ENCODE assay signal across 33 cellular contexts in genomic region chr2:103594823-103595222, GRCh38.
"Had no signal": no experiment of that assay in that cellular context is flagged by ENCODE, and none has a peak within 500 bp of the region (broad histone marks: within the 10 kb centered on the region; RNA-seq: fewer than 3 reads in every experiment).

No MANE protein-coding gene starts in this region.

- H3K27me3 ChIP-seq: ascending aorta, breast epithelium, cardiac muscle cell, colonic mucosa, heart left ventricle had no signal

- DNase-seq: activated B cell treated with CpG ODN at 0.5 μM for 24 hours; activated CD4-positive, alpha-beta memory T cell treated with anti-CD3 and anti-CD28 coated beads for 36 hours; activated CD4-positive, alpha-beta T cell treated with anti-CD3 and anti-CD28 coated beads, Interleukin-2, amount 10 ng/mL, durations not matched to agents 24 days and 14 days; activated CD8-positive, alpha-beta memory T cell treated with anti-CD3 and anti-CD28 coated beads, Interleukin-2, amount 10 ng/mL, durations not matched to agents 7 days and 5 days; activated CD8-positive, alpha-beta memory T cell treated with anti-CD3 and anti-CD28 coated beads, Interleukin-2, amount 50 U/mL, for 4 hours; activated CD8-positive, alpha-beta T cell treated with anti-CD3 and anti-CD28 coated beads, Interleukin-2, amount 10 ng/mL, durations not matched to agents 7 days and 5 days; activated effector memory CD4-positive, alpha-beta T cell treated with anti-CD3 and anti-CD28 coated beads, Interleukin-2, amount 50 U/mL, for 16 hours; activated naive CD4-positive, alpha-beta T cell; activated naive CD4-positive, alpha-beta T cell treated with anti-CD3 and anti-CD28 coated beads, Interleukin-2, amount 10 ng/mL, durations not matched to agents 7 days and 5 days; activated naive CD8-positive, alpha-beta T cell treated with anti-CD3 and anti-CD28 coated beads, Interleukin-2, amount 10 ng/mL, durations not matched to agents 7 days and 5 days; activated T-cell treated with anti-CD3 and anti-CD28 coated beads, Interleukin-2, amount 50 U/mL, for 1 hour; activated T-cell treated with anti-CD3 and anti-CD28 coated beads, Interleukin-2, amount 50 U/mL, for 48 hours; central memory CD4-positive, alpha-beta T cell; cerebellar nuclear complex; colonic mucosa; effector CD8-positive, alpha-beta T cell; foreskin fibroblast; glutamatergic neuron; heart left ventricle; T-helper 2 cell had no signal

- H3K4me3 Mint-ChIP-seq: activated B cell treated with CpG ODN at 0.5 μM for 24 hours; activated CD4-positive, alpha-beta memory T cell treated with anti-CD3 and anti-CD28 coated beads for 36 hours; activated CD4-positive, alpha-beta T cell treated with anti-CD3 and anti-CD28 coated beads, Interleukin-2, amount 10 ng/mL, durations not matched to agents 24 days and 14 days; activated CD8-positive, alpha-beta memory T cell treated with anti-CD3 and anti-CD28 coated beads, Interleukin-2, amount 10 ng/mL, durations not matched to agents 7 days and 5 days; activated CD8-positive, alpha-beta T cell treated with anti-CD3 and anti-CD28 coated beads, Interleukin-2, amount 10 ng/mL, durations not matched to agents 7 days and 5 days; activated naive CD4-positive, alpha-beta T cell treated with anti-CD3 and anti-CD28 coated beads, Interleukin-2, amount 10 ng/mL, durations not matched to agents 7 days and 5 days; activated naive CD8-positive, alpha-beta T cell treated with anti-CD3 and anti-CD28 coated beads, Interleukin-2, amount 10 ng/mL, durations not matched to agents 7 days and 5 days; activated T-helper 1 cell treated with anti-CD3 and anti-CD28 coated beads, Interleukin-12 subunit alpha, Interleukin-12 subunit beta, Interleukin-2, Interleukin-4 antibody, amounts not matched to agents 30 ng/mL and 10 ng/mL and 1 ng/mL, durations not matched to agents 14 hours and 24 hours and 36 hours; brain had no signal

- FAIRE-seq: endometrium, frontal cortex, TTC549 had no signal

- H3K4me3 ChIP-seq: ascending aorta, breast epithelium, cardiac muscle cell, colonic mucosa, heart left ventricle had no signal

- H3K4me1 ChIP-seq: ascending aorta, breast epithelium, colonic mucosa, heart left ventricle had no signal

- H3K36me3 ChIP-seq: ascending aorta, breast epithelium, cardiac muscle cell, colonic mucosa, heart left ventricle had no signal

- H3K36me3 Mint-ChIP-seq: activated CD4-positive, alpha-beta memory T cell treated with anti-CD3 and anti-CD28 coated beads for 36 hours; activated CD8-positive, alpha-beta memory T cell treated with anti-CD3 and anti-CD28 coated beads, Interleukin-2, amount 10 ng/mL, durations not matched to agents 7 days and 5 days; activated naive CD4-positive, alpha-beta T cell treated with anti-CD3 and anti-CD28 coated beads, Interleukin-2, amount 10 ng/mL, durations not matched to agents 7 days and 5 days; activated naive CD8-positive, alpha-beta T cell treated with anti-CD3 and anti-CD28 coated beads, Interleukin-2, amount 10 ng/mL, durations not matched to agents 7 days and 5 days had no signal

- H3K27ac Mint-ChIP-seq: activated B cell treated with CpG ODN at 0.5 μM for 24 hours; activated CD4-positive, alpha-beta memory T cell treated with anti-CD3 and anti-CD28 coated beads for 36 hours; activated CD4-positive, alpha-beta T cell treated with anti-CD3 and anti-CD28 coated beads, Interleukin-2, amount 10 ng/mL, durations not matched to agents 24 days and 14 days; activated CD8-positive, alpha-beta memory T cell treated with anti-CD3 and anti-CD28 coated beads, Interleukin-2, amount 10 ng/mL, durations not matched to agents 7 days and 5 days; activated CD8-positive, alpha-beta T cell treated with anti-CD3 and anti-CD28 coated beads, Interleukin-2, amount 10 ng/mL, durations not matched to agents 7 days and 5 days; activated naive CD4-positive, alpha-beta T cell treated with anti-CD3 and anti-CD28 coated beads, Interleukin-2, amount 10 ng/mL, durations not matched to agents 7 days and 5 days; activated naive CD8-positive, alpha-beta T cell treated with anti-CD3 and anti-CD28 coated beads, Interleukin-2, amount 10 ng/mL, durations not matched to agents 7 days and 5 days; activated T-helper 1 cell treated with anti-CD3 and anti-CD28 coated beads, Interleukin-12 subunit alpha, Interleukin-12 subunit beta, Interleukin-2, Interleukin-4 antibody, amounts not matched to agents 30 ng/mL and 10 ng/mL and 1 ng/mL, durations not matched to agents 14 hours and 24 hours and 36 hours; activated T-helper 2 cell treated with anti-CD3 and anti-CD28 coated beads, Interferon-gamma antibody, Interleukin-2, Interleukin-4, amounts not matched to agents 10 μg/mL and 5 μg/mL and 100 μg/mL, durations not matched to agents 14 hours and 24 hours and 36 hours; brain had no signal

- H3K4me1 Mint-ChIP-seq: activated B cell treated with CpG ODN at 0.5 μM for 24 hours; activated CD4-positive, alpha-beta T cell treated with anti-CD3 and anti-CD28 coated beads, Interleukin-2, amount 10 ng/mL, durations not matched to agents 24 days and 14 days; activated CD8-positive, alpha-beta memory T cell treated with anti-CD3 and anti-CD28 coated beads, Interleukin-2, amount 10 ng/mL, durations not matched to agents 7 days and 5 days; activated naive CD4-positive, alpha-beta T cell treated with anti-CD3 and anti-CD28 coated beads, Interleukin-2, amount 10 ng/mL, durations not matched to agents 7 days and 5 days; activated naive CD8-positive, alpha-beta T cell treated with anti-CD3 and anti-CD28 coated beads, Interleukin-2, amount 10 ng/mL, durations not matched to agents 7 days and 5 days; brain had no signal

- ATAC-seq: activated CD4-positive, CD25-positive, alpha-beta regulatory T cell treated with anti-CD3 and anti-CD28 coated beads, Interleukin-2, amount 50 U/mL, for 24 hours; activated CD8-positive, alpha-beta memory T cell treated with anti-CD3 and anti-CD28 coated beads, Interleukin-2, amount 10 ng/mL, durations not matched to agents 7 days and 5 days; activated CD8-positive, alpha-beta T cell treated with anti-CD3 and anti-CD28 coated beads, Interleukin-2, amount 10 ng/mL, durations not matched to agents 7 days and 5 days; activated naive CD4-positive, alpha-beta T cell treated with anti-CD3 and anti-CD28 coated beads, Interleukin-2, amount 50 U/mL, for 72 hours; esophagus mucosa; heart left ventricle had no signal

- H3K27me3 Mint-ChIP-seq: activated B cell treated with CpG ODN at 0.5 μM for 24 hours; activated CD4-positive, alpha-beta memory T cell treated with anti-CD3 and anti-CD28 coated beads for 36 hours; activated CD4-positive, alpha-beta T cell treated with anti-CD3 and anti-CD28 coated beads, Interleukin-2, amount 10 ng/mL, durations not matched to agents 24 days and 14 days; activated CD8-positive, alpha-beta memory T cell treated with anti-CD3 and anti-CD28 coated beads, Interleukin-2, amount 10 ng/mL, durations not matched to agents 7 days and 5 days; activated naive CD4-positive, alpha-beta T cell treated with anti-CD3 and anti-CD28 coated beads, Interleukin-2, amount 10 ng/mL, durations not matched to agents 7 days and 5 days; activated naive CD8-positive, alpha-beta T cell treated with anti-CD3 and anti-CD28 coated beads, Interleukin-2, amount 10 ng/mL, durations not matched to agents 7 days and 5 days; brain had no signal

- H3K9me3 ChIP-seq: ascending aorta had no signal

- H3K27ac ChIP-seq: ascending aorta, breast epithelium, cardiac muscle cell, colonic mucosa, heart left ventricle, VCaP had no signal
